In the genomic region with DNA sequence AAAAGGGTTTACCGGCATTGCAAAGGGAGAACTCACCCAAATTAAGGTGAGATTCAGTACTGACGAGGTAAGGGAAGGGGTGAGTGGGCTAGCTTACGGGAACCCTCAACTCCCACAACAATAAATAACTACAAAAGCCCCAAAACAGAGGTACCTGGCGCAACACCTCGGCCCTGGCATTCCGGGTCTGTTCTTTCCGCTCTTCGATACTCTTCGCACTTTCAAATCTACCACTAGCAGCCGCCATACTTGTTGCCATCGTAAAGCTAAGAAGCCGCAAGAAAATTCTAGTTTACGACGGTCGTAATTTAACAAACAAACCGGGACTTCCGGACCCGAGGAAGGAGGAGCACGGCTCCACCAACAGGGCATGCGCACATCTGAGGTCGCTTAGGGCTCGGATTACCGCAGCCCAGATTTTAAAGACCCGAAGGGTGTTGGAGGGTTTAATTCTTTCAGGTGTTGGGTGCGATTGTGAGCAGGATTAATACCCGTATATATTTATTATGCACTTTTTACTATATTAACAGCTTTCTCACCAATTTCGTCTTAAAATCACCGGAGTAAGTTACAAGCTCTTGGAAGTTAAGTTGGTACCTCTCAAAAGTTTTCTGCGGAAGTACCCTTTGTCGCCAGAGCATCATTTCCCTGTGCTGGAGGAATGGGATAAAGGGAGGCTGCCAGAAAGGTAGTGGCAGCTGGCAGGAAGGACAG, we compare ENCODE assay signal across 1 cellular context.
TF ChIP-seq lines count a peak whose summit lies in the region.

CWF19L2 (minus strand) TSS at position 268 of the 714 bp plus-strand sequence; CDS start at position 259, 9 bp downstream.

TF ChIP-seq in GM23338, 12 proteins besides CTCF, POLR2A, EP300 and RAD21:
- TF ChIP-seq, protein P1, sequence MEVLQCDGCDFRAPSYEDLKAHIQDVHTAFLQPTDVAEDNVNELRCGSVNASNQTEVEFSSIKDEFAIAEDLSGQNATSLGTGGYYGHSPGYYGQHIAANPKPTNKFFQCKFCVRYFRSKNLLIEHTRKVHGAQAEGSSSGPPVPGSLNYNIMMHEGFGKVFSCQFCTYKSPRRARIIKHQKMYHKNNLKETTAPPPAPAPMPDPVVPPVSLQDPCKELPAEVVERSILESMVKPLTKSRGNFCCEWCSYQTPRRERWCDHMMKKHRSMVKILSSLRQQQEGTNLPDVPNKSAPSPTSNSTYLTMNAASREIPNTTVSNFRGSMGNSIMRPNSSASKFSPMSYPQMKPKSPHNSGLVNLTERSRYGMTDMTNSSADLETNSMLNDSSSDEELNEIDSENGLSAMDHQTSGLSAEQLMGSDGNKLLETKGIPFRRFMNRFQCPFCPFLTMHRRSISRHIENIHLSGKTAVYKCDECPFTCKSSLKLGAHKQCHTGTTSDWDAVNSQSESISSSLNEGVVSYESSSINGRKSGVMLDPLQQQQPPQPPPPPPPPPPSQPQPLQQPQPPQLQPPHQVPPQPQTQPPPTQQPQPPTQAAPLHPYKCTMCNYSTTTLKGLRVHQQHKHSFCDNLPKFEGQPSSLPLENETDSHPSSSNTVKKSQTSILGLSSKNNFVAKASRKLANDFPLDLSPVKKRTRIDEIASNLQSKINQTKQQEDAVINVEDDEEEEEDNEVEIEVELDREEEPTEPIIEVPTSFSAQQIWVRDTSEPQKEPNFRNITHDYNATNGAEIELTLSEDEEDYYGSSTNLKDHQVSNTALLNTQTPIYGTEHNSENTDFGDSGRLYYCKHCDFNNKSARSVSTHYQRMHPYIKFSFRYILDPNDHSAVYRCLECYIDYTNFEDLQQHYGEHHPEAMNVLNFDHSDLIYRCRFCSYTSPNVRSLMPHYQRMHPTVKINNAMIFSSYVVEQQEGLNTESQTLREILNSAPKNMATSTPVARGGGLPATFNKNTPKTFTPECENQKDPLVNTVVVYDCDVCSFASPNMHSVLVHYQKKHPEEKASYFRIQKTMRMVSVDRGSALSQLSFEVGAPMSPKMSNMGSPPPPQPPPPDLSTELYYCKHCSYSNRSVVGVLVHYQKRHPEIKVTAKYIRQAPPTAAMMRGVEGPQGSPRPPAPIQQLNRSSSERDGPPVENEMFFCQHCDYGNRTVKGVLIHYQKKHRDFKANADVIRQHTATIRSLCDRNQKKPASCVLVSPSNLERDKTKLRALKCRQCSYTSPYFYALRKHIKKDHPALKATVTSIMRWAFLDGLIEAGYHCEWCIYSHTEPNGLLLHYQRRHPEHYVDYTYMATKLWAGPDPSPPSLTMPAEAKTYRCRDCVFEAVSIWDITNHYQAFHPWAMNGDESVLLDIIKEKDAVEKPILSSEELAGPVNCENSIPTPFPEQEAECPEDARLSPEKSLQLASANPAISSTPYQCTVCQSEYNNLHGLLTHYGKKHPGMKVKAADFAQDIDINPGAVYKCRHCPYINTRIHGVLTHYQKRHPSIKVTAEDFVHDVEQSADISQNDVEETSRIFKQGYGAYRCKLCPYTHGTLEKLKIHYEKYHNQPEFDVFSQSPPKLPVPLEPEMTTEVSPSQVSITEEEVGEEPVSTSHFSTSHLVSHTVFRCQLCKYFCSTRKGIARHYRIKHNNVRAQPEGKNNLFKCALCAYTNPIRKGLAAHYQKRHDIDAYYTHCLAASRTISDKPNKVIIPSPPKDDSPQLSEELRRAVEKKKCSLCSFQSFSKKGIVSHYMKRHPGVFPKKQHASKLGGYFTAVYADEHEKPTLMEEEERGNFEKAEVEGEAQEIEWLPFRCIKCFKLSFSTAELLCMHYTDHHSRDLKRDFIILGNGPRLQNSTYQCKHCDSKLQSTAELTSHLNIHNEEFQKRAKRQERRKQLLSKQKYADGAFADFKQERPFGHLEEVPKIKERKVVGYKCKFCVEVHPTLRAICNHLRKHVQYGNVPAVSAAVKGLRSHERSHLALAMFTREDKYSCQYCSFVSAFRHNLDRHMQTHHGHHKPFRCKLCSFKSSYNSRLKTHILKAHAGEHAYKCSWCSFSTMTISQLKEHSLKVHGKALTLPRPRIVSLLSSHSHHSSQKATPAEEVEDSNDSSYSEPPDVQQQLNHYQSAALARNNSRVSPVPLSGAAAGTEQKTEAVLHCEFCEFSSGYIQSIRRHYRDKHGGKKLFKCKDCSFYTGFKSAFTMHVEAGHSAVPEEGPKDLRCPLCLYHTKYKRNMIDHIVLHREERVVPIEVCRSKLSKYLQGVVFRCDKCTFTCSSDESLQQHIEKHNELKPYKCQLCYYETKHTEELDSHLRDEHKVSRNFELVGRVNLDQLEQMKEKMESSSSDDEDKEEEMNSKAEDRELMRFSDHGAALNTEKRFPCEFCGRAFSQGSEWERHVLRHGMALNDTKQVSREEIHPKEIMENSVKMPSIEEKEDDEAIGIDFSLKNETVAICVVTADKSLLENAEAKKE (CRISPR knock-in tag; IDR thresholded peaks at IDR 0.05) = no peak
- TF ChIP-seq ZNF114 (CRISPR knock-in tag; IDR thresholded peaks at IDR 0.05) (no peak), POLR2AphosphoS5 (IDR thresholded peaks at IDR 0.05; ENCODE audit: low read depth) (peak; percentile 87), ETS1 (IDR thresholded peaks at IDR 0.05) (peak; percentile 65; the same call in 1 of the 2 replicates), CREB1 (CRISPR knock-in tag; IDR thresholded peaks at IDR 0.05; ENCODE audit: low read depth) (no peak), NANOG (IDR thresholded peaks at IDR 0.05; ENCODE audit: borderline replicate concordance) (0 out of 2 replicates have a peak, but pooled peaks have one; percentile 4), ZNF331 (CRISPR knock-in tag; IDR thresholded peaks at IDR 0.05; ENCODE audit: low read depth) (no peak), EZH2phosphoT487 (IDR thresholded peaks at IDR 0.05; ENCODE audit: unreplicated experiment) (no peak), STAT1 (IDR thresholded peaks at IDR 0.05; ENCODE audit: unreplicated experiment) (no peak), EZH2 (IDR thresholded peaks at IDR 0.05; ENCODE audit: low read depth, unreplicated experiment) (no peak), REST (IDR thresholded peaks at IDR 0.05; ENCODE audit: unreplicated experiment) (no peak), JUNB (IDR thresholded peaks at IDR 0.05; ENCODE audit: unreplicated experiment) (no peak)
